In the genomic region with DNA sequence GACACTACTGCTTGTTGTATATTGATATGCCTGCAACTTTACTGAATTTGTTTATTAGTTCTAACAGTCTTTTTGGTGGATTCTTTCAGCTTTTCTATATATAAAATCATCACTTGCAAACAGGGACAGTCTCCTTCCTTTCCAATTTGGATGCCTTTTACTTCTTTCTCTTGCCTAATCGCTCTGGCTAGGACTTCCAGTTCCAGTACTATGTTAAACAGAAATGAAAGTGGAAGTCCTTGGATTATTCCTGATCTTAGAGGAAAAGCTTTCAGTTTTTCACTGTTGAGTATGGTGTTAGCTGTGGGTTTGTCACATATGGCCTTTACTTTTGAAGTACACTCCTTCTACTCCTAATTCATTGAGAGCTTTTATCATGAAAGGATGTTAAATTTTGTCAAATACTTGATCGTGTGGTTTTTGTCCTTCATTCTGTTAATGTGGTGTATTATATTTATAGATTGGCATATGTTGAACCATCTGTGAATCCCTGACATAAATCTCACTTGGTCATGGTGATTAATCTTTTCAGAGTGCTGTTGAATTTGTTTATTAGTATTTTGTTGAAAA, we compare ENCODE assay signal across 15 cellular contexts. TPM values are rescaled to one million over a fixed set of nuclear protein-coding genes. Genes with fewer than 3 reads are reported as not detected.
DNase-seq lines count a peak whose midpoint lies in the region; ATAC-seq and TF ChIP-seq lines count a peak whose summit lies in the region.
"Had no signal": no experiment of that assay in that cellular context is flagged by ENCODE, and none has a peak within 500 bp of the region (broad histone marks: within the 10 kb centered on the region; RNA-seq: fewer than 3 reads in every experiment).

No MANE protein-coding gene starts in this region.

- H3K27me3 Mint-ChIP-seq in central memory CD8-positive, alpha-beta T cell = no peaks in the 10 kb centered on the region
- peaks cover 3% of the 10 kb centered on the region in 3 donors for H3K27me3 Mint-ChIP-seq in immature natural killer cell (ENCODE audit: low read depth in 3 of 3)
- no peaks in the 10 kb centered on the region for H3K27me3 Mint-ChIP-seq in T-helper 17 cell
- H3K27me3 Mint-ChIP-seq: activated CD4-positive, alpha-beta memory T cell treated with anti-CD3 and anti-CD28 coated beads for 36 hours had no signal

- peak overlapping the region in 7 of 8 donors; percentile 3 to 75 (median 57) for H3K27ac ChIP-seq in spleen
- H3K27ac ChIP-seq: BLaER1, cardiac muscle cell, pancreas had no signal

- DNase-seq in HCEC 1CT = peak; percentile 7
- DNase-seq in central memory CD8-positive, alpha-beta T cell (ENCODE audit: low spot score in 2 of 2) = no peak
- no peak for DNase-seq in immature natural killer cell
- no peak for DNase-seq in spleen
- no peak for DNase-seq in T-helper 17 cell
- no peak for DNase-seq in HPDE6-E6E7 (ENCODE audit: extremely low spot score)
- DNase-seq: activated CD4-positive, alpha-beta memory T cell treated with anti-CD3 and anti-CD28 coated beads for 36 hours; NCI-H146; pancreas; T-helper 9 cell had no signal

- H3K36me3 Mint-ChIP-seq in central memory CD8-positive, alpha-beta T cell (ENCODE audit: insufficient read depth) = peaks cover 17% of the 10 kb centered on the region
- H3K36me3 Mint-ChIP-seq in immature natural killer cell (peaks cover 17 to 28% (median 27%) of the 10 kb centered on the region in 3 donors), T-helper 17 cell (ENCODE audit: low read depth) (peaks cover 9% of the 10 kb centered on the region)

- peaks cover 7 to 43% (median 19%) of the 10 kb centered on the region in 6 donors for H3K4me1 ChIP-seq in spleen
- H3K4me1 ChIP-seq: pancreas had no signal

- no peak for TF ChIP-seq CTCF in spleen (IDR thresholded peaks at IDR 0.05 in 8 of 11, conservative IDR thresholded peaks at IDR 0.05 in 3 of 11)

- H3K27me3 ChIP-seq in spleen (replicated peaks in 1 of 7) = no peaks in the 10 kb centered on the region
- H3K27me3 ChIP-seq: BLaER1, cardiac muscle cell, pancreas had no signal

- 42 to 70% (median 53%) methylated on average over 2 of the region's 2 CpGs for WGBS in spleen, 5 donors

- peak overlapping the region; percentile 26 for H3K27ac Mint-ChIP-seq in central memory CD8-positive, alpha-beta T cell (ENCODE audit: low read depth)
- peak overlapping the region; percentile 53 to 85 (median 75) for H3K27ac Mint-ChIP-seq in immature natural killer cell
- no peak overlapping the region for H3K27ac Mint-ChIP-seq in T-helper 17 cell
- H3K27ac Mint-ChIP-seq: activated CD4-positive, alpha-beta memory T cell treated with anti-CD3 and anti-CD28 coated beads for 36 hours had no signal

- no peak for TF ChIP-seq POLR2A in spleen (IDR thresholded peaks at IDR 0.05)

- H3K9me3 ChIP-seq in spleen (no peaks in the 10 kb centered on the region), T-helper 17 cell (ENCODE audit: control insufficient read depth, low read length, poor library complexity, severe bottlenecking) (no peaks in the 10 kb centered on the region)
- H3K9me3 ChIP-seq: BLaER1, pancreas had no signal

- H3K4me3 Mint-ChIP-seq in central memory CD8-positive, alpha-beta T cell = no peak overlapping the region
- H3K4me3 Mint-ChIP-seq in immature natural killer cell = peak overlapping the region in 1 of 5 donors; percentile 2
- no peak overlapping the region for H3K4me3 Mint-ChIP-seq in T-helper 17 cell
- H3K4me3 Mint-ChIP-seq: activated CD4-positive, alpha-beta memory T cell treated with anti-CD3 and anti-CD28 coated beads for 36 hours had no signal

- H3K4me3 ChIP-seq in spleen = no peak overlapping the region
- H3K4me3 ChIP-seq: BLaER1, cardiac muscle cell, K562, pancreas had no signal

- intact Hi-C loops in spleen (cut with DNase I; ENCODE audit: low total_unique reads) = no loop called here

- peaks cover 0 to 48% (median 8%) of the 10 kb centered on the region in 6 donors for H3K36me3 ChIP-seq in spleen
- H3K36me3 ChIP-seq: cardiac muscle cell, pancreas had no signal

- no peaks in the 10 kb centered on the region for H3K9me3 Mint-ChIP-seq in central memory CD8-positive, alpha-beta T cell
- no peaks in the 10 kb centered on the region for H3K9me3 Mint-ChIP-seq in immature natural killer cell
- H3K9me3 Mint-ChIP-seq: activated CD4-positive, alpha-beta memory T cell treated with anti-CD3 and anti-CD28 coated beads for 36 hours had no signal

- H3K4me1 Mint-ChIP-seq in central memory CD8-positive, alpha-beta T cell = peaks cover 31% of the 10 kb centered on the region
- H3K4me1 Mint-ChIP-seq in immature natural killer cell (peaks cover 49 to 68% of the 10 kb centered on the region in 2 donors), T-helper 17 cell (peaks cover 6% of the 10 kb centered on the region)

- no peak for ATAC-seq in central memory CD8-positive, alpha-beta T cell (replicated peaks; ENCODE audit: extremely low read depth, poor library complexity, severe bottlenecking)
- ATAC-seq in GM18498 (IDR thresholded peaks at IDR 0.05; ENCODE audit: unreplicated experiment) (no peak), T-helper 17 cell (no peak), HG03342 (IDR thresholded peaks at IDR 0.05; ENCODE audit: unreplicated experiment) (no peak)
- ATAC-seq: K562 had no signal

RNA-seq across cellular contexts. Expression of a gene that starts 52.9 kb away (rescaled TPM):
- polyA plus RNA-seq in immature natural killer cell (10 to 100 TPM in 2 of 3 donors, 1 to 10 TPM in 1; 6.4 to 47.7 (median 21.7) TPM), spleen (1 to 10 TPM; 1.3 to 4.7 (median 1.5) TPM)
- total RNA-seq in spleen (10 to 100 TPM; 53.4 to 68.8 (median 56.2) TPM), T-helper 17 cell (10 to 100 TPM; 90.9 to 96.2 TPM)
